Comparison of ENCODE assay signal across 28 cellular contexts in the genomic region with DNA sequence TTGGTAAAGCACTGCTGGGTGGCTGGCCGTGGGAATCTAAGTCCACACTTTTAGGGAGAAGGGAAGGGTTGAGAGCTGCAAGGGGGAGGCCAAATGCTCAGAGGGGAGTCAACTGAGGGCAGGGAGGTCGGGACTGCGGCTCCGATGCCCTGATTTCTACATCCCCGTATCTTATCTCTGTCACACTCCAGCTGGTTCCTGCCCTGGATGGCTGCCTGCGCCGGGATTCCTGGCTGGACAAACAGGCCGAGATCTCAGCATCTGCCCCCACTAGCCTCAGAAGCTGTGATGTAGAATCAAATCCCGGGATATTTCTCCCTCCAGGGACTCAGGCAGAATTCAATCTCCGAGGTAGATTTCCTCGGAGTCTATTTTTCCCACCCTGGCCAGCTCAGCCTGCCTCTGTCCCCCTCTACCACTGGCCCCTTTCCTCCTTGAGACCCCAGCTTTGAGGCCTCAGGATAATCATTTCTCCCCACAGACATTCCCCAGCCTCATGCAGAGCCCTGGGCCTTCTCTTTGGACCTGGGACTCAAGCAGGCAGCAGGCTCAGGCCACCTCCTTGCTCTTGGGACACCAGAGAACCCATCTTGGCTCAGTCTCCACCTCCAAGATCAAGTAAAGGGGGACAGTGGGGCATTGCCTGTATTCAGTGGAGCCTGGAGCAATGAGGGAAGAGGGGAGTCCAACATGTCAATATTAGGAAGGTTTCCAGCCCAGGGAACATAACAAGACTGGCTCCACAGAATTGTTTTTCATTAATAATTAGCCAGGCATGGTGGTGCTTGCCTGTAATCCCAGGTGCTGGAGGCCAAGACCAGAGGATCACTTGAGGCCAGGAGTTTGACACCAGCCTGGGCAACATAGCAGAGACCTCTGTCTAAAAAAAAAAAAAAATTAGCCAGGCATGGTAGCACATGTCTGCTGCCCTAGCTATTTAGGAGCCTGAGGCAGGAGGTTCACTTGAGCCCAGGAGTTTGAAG. TPM values are rescaled to one million over a fixed set of nuclear protein-coding genes. Genes with fewer than 3 reads are reported as not detected.
DNase-seq lines count a peak whose midpoint lies in the region; ATAC-seq and TF ChIP-seq lines count a peak whose summit lies in the region.
"Had no signal": no experiment of that assay in that cellular context is flagged by ENCODE, and none has a peak within 500 bp of the region (broad histone marks: within the 10 kb centered on the region; RNA-seq: fewer than 3 reads in every experiment).

No MANE protein-coding gene starts in this region.

- H3K27me3 Mint-ChIP-seq in stimulated activated naive B cell treated with anti-CD40 and anti-IgM and Interleukin-4, amounts not matched to agents 10 μg/mL and 1 μg/mL and 100 μg/mL, for 72 hours: peaks cover 3 to 6% of the 10 kb centered on the region in 2 donors
- H3K27me3 Mint-ChIP-seq: activated CD4-positive, alpha-beta memory T cell treated with anti-CD3 and anti-CD28 coated beads, Interleukin-2, amount 10 ng/mL, durations not matched to agents 7 days and 5 days; stimulated activated memory B cell treated with anti-CD40 and anti-IgM and Interleukin-4, amounts not matched to agents 10 μg/mL and 1 μg/mL and 100 μg/mL, for 72 hours had no signal

- H3K4me3 Mint-ChIP-seq in stimulated activated naive B cell treated with anti-CD40 and anti-IgM and Interleukin-4, amounts not matched to agents 10 μg/mL and 1 μg/mL and 100 μg/mL, for 72 hours: no peak overlapping the region
- H3K4me3 Mint-ChIP-seq: activated CD4-positive, alpha-beta memory T cell treated with anti-CD3 and anti-CD28 coated beads, Interleukin-2, amount 10 ng/mL, durations not matched to agents 7 days and 5 days; memory B cell; stimulated activated memory B cell treated with anti-CD40 and anti-IgM and Interleukin-4, amounts not matched to agents 10 μg/mL and 1 μg/mL and 100 μg/mL, for 72 hours had no signal

- ATAC-seq in right cardiac atrium (no peak), gastrocnemius medialis (no peak), HG03095 (IDR thresholded peaks at IDR 0.05; ENCODE audit: unreplicated experiment) (no peak)
- ATAC-seq in stimulated activated naive B cell treated with anti-CD40 and anti-IgM and Interleukin-4, amounts not matched to agents 10 μg/mL and 1 μg/mL and 100 μg/mL, for 72 hours (replicated peaks): no peak
- ATAC-seq: activated CD4-positive, CD25-positive, alpha-beta regulatory T cell treated with anti-CD3 and anti-CD28 coated beads, Interleukin-2, amount 50 U/mL, for 24 hours; stimulated activated memory B cell treated with anti-CD40 and anti-IgM and Interleukin-4, amounts not matched to agents 10 μg/mL and 1 μg/mL and 100 μg/mL, for 72 hours had no signal

- peak overlapping the region; percentile 76 for H3K27ac ChIP-seq in cardiac muscle cell
- no peak overlapping the region for H3K27ac ChIP-seq in right cardiac atrium (ENCODE audit: low read length)
- H3K27ac ChIP-seq in gastrocnemius medialis: no peak overlapping the region
- H3K27ac ChIP-seq: heart left ventricle, spleen had no signal

- peaks cover 3 to 8% of the 10 kb centered on the region in 2 donors for H3K4me1 Mint-ChIP-seq in stimulated activated naive B cell treated with anti-CD40 and anti-IgM and Interleukin-4, amounts not matched to agents 10 μg/mL and 1 μg/mL and 100 μg/mL, for 72 hours

- H3K36me3 ChIP-seq in cardiac muscle cell (no peaks in the 10 kb centered on the region), gastrocnemius medialis (no peaks in the 10 kb centered on the region)
- H3K36me3 ChIP-seq: heart left ventricle, spleen had no signal

- H3K9me3 ChIP-seq in cardiac muscle cell (ENCODE audit: low read depth) (no peaks in the 10 kb centered on the region), right cardiac atrium (ENCODE audit: control insufficient read depth, low read length) (no peaks in the 10 kb centered on the region), gastrocnemius medialis (no peaks in the 10 kb centered on the region)
- H3K9me3 ChIP-seq: A549, Caco-2, heart left ventricle, spleen had no signal

- H3K36me3 Mint-ChIP-seq in stimulated activated naive B cell treated with anti-CD40 and anti-IgM and Interleukin-4, amounts not matched to agents 10 μg/mL and 1 μg/mL and 100 μg/mL, for 72 hours: peaks cover 0 to under 1% of the 10 kb centered on the region in 2 donors
- H3K36me3 Mint-ChIP-seq: memory B cell; stimulated activated memory B cell treated with anti-CD40 and anti-IgM and Interleukin-4, amounts not matched to agents 10 μg/mL and 1 μg/mL and 100 μg/mL, for 72 hours had no signal

- WGBS in right cardiac atrium: 23% methylated on average over 11 of the region's 11 CpGs

- H3K9me3 Mint-ChIP-seq in stimulated activated naive B cell treated with anti-CD40 and anti-IgM and Interleukin-4, amounts not matched to agents 10 μg/mL and 1 μg/mL and 100 μg/mL, for 72 hours: no peaks in the 10 kb centered on the region
- H3K9me3 Mint-ChIP-seq: activated CD4-positive, alpha-beta memory T cell treated with anti-CD3 and anti-CD28 coated beads, Interleukin-2, amount 10 ng/mL, durations not matched to agents 7 days and 5 days; memory B cell; stimulated activated memory B cell treated with anti-CD40 and anti-IgM and Interleukin-4, amounts not matched to agents 10 μg/mL and 1 μg/mL and 100 μg/mL, for 72 hours had no signal

- H3K27ac Mint-ChIP-seq in stimulated activated naive B cell treated with anti-CD40 and anti-IgM and Interleukin-4, amounts not matched to agents 10 μg/mL and 1 μg/mL and 100 μg/mL, for 72 hours: peak overlapping the region; percentile 56
- H3K27ac Mint-ChIP-seq: activated CD4-positive, alpha-beta memory T cell treated with anti-CD3 and anti-CD28 coated beads, Interleukin-2, amount 10 ng/mL, durations not matched to agents 7 days and 5 days; memory B cell; stimulated activated memory B cell treated with anti-CD40 and anti-IgM and Interleukin-4, amounts not matched to agents 10 μg/mL and 1 μg/mL and 100 μg/mL, for 72 hours had no signal

- H3K27me3 ChIP-seq in cardiac muscle cell: no peaks in the 10 kb centered on the region
- no peaks in the 10 kb centered on the region for H3K27me3 ChIP-seq in right cardiac atrium (ENCODE audit: control insufficient read depth, insufficient read depth)
- H3K27me3 ChIP-seq in gastrocnemius medialis: no peaks in the 10 kb centered on the region
- H3K27me3 ChIP-seq: heart left ventricle had no signal

- DNase-seq in cardiac muscle cell (ENCODE audit: low read depth in 1 of 2, low spot score in 1 of 2) (peak in 1 of 2 donors; percentile 60), cardiac septum (ENCODE audit: low spot score) (no peak), right cardiac atrium (peak in 2 of 3 donors; percentile 73 to 74), gastrocnemius medialis (no peak)
- DNase-seq in stimulated activated naive B cell treated with anti-CD40 and anti-IgM and Interleukin-4, amounts not matched to agents 10 μg/mL and 1 μg/mL and 100 μg/mL, for 72 hours: no peak
- DNase-seq: activated effector memory CD4-positive, alpha-beta T cell treated with Interleukin-2 at 50 U/mL for 16 hours; effector CD4-positive, alpha-beta T cell; kidney glomerular epithelial cell; NCI-H2171; retina; spleen; stimulated activated CD4-positive, alpha-beta T cell treated with anti-CD3 and anti-CD28 coated beads, Interleukin-2, amount 100 ng/mL, for 48 hours had no signal

- in situ Hi-C loops in gastrocnemius medialis (cut with MboI; ENCODE audit: low sequenced_read_pairs in 4 of 4): no loop called here

- H3K4me1 ChIP-seq in cardiac muscle cell (ENCODE audit: low read depth) (peaks cover 14% of the 10 kb centered on the region), right cardiac atrium (ENCODE audit: control insufficient read depth, insufficient read depth, low read length) (peaks cover 5% of the 10 kb centered on the region), gastrocnemius medialis (peaks cover 4 to 5% of the 10 kb centered on the region in 2 donors)

- no peak for TF ChIP-seq POLR2A in gastrocnemius medialis (IDR thresholded peaks at IDR 0.05)

- TF ChIP-seq CTCF in cardiac muscle cell (IDR thresholded peaks at IDR 0.05; ENCODE audit: low read depth, low read length) (no peak), gastrocnemius medialis (IDR thresholded peaks at IDR 0.05 in 4 of 5, conservative IDR thresholded peaks at IDR 0.05 in 1 of 5) (no peak)

- intact Hi-C loops in cardiac septum (cut with DNase I): loop anchor here (2.0 kb wide), 1 partner anchor 55 kb away; a partner anchor contains a TSS
- intact Hi-C loops in right cardiac atrium (cut with DNase I): loop anchor here (5.0 to 10.0 kb wide), 2 partner anchors 53 to 56 kb away; a partner anchor contains a TSS
- intact Hi-C loops in gastrocnemius medialis (cut with DNase I; ENCODE audit: low total_unique reads): loop anchor here (1.0 kb wide), 1 partner anchor 57 kb away; a partner anchor contains a TSS

- H3K4me3 ChIP-seq in cardiac muscle cell (no peak overlapping the region), right cardiac atrium (ENCODE audit: low read length) (no peak overlapping the region), gastrocnemius medialis (no peak overlapping the region)
- H3K4me3 ChIP-seq: A549, GM12878, heart left ventricle, spleen had no signal

RNA-seq across cellular contexts. Expression of a gene that starts 1.8 kb away (rescaled TPM):
- total RNA-seq in cardiac muscle cell (2.2 and 2.8 TPM in 2 replicates), cardiac septum (0.62 TPM), right cardiac atrium (1 to 10 TPM in 1 of 4 donors, under 1 TPM in 2, not detected in 1; 0.71 to 1.2 (median 0.82) TPM), gastrocnemius medialis (not detected)
- polyA plus RNA-seq in cardiac muscle cell (3.9 and 5.6 TPM in 2 replicates), right cardiac atrium (0.57 TPM)
- total RNA-seq: activated CD4-positive, alpha-beta memory T cell treated with anti-CD3 and anti-CD28 coated beads, Interleukin-2, amount 10 ng/mL, durations not matched to agents 7 days and 5 days; epithelial cell of proximal tubule; GM12878; H4; PC-3; T-helper 1 cell treated with Interleukin-12 subunit alpha and Interleukin-12 subunit beta and Interleukin-4 antibody, amounts not matched to agents 30 ng/mL and 1 ng/mL, for 36 hours; temporal lobe had no signal
- polyA plus RNA-seq: GM12878 had no signal

RNA-seq across cellular contexts. Expression of a gene that starts 4.1 kb away (rescaled TPM):
- total RNA-seq in cardiac muscle cell (130 and 143 TPM in 2 replicates), cardiac septum (60.3 TPM), right cardiac atrium (100 to 1,000 TPM in 2 of 4 donors, 10 to 100 TPM in 2; 85.1 to 117 (median 93.7) TPM), gastrocnemius medialis (10 to 100 TPM; 38.4 to 79.4 (median 60.4) TPM)
- polyA plus RNA-seq in cardiac muscle cell (142 and 148 TPM in 2 replicates), right cardiac atrium (141 TPM)

RNA-seq across cellular contexts. Expression of a gene that starts 17.0 kb away (rescaled TPM):
- 65.0 and 69.2 TPM in 2 replicates for total RNA-seq in cardiac muscle cell
- polyA plus RNA-seq in cardiac muscle cell: 60.5 and 65.5 TPM in 2 replicates
- total RNA-seq in cardiac septum: 83.5 TPM
- 100 to 1,000 TPM in 1 of 4 donors, 10 to 100 TPM in 3; 78.9 to 109 (median 87.2) TPM for total RNA-seq in right cardiac atrium
- polyA plus RNA-seq in right cardiac atrium: 79.3 TPM
- total RNA-seq in gastrocnemius medialis: 100 to 1,000 TPM; 100 to 174 (median 140) TPM

RNA-seq across cellular contexts. Expression of a gene that starts 19.0 kb away (rescaled TPM):
- total RNA-seq in cardiac muscle cell: 26.2 and 34.6 TPM in 2 replicates
- polyA plus RNA-seq in cardiac muscle cell: 157 TPM in 2 replicates
- 2.7 TPM for total RNA-seq in cardiac septum
- 10 to 100 TPM in 1 of 4 donors, 1 to 10 TPM in 3; 3.1 to 10.2 (median 5.3) TPM for total RNA-seq in right cardiac atrium
- polyA plus RNA-seq in right cardiac atrium: 2.8 TPM
- under 1 TPM; 0.10 to 0.81 (median 0.21) TPM for total RNA-seq in gastrocnemius medialis
- total RNA-seq: epithelial cell of proximal tubule, fibroblast of villous mesenchyme, H4, PC-3 had no signal
- polyA plus RNA-seq: BJ had no signal

RNA-seq across cellular contexts. Expression of a gene that starts 41.8 kb away (rescaled TPM):
- total RNA-seq in cardiac muscle cell (5.4 and 6.5 TPM in 2 replicates), cardiac septum (1.1 TPM), right cardiac atrium (1 to 10 TPM; 5.4 to 6.2 (median 5.9) TPM), gastrocnemius medialis (1 to 10 TPM in 2 of 4 donors, under 1 TPM in 1, not detected in 1; 0.66 to 1.3 (median 1.1) TPM)
- polyA plus RNA-seq in cardiac muscle cell (5.3 and 5.9 TPM in 2 replicates), right cardiac atrium (7.0 TPM)
- total RNA-seq: Caco-2, H4 had no signal

Comparison
In these comparisons a context has a peak if more than half of its experiments do, and no peak if none do; other contexts are left out.
1. DNase-seq: peak in right cardiac atrium (2 of 3); none in cardiac septum (single experiment), stimulated activated naive B cell treated with anti-CD40 and anti-IgM and Interleukin-4, amounts not matched to agents 10 μg/mL and 1 μg/mL and 100 μg/mL, for 72 hours (single experiment) and gastrocnemius medialis (0 of 2).